Comparison of ENCODE assay signal across 8 cellular contexts in the genomic region with DNA sequence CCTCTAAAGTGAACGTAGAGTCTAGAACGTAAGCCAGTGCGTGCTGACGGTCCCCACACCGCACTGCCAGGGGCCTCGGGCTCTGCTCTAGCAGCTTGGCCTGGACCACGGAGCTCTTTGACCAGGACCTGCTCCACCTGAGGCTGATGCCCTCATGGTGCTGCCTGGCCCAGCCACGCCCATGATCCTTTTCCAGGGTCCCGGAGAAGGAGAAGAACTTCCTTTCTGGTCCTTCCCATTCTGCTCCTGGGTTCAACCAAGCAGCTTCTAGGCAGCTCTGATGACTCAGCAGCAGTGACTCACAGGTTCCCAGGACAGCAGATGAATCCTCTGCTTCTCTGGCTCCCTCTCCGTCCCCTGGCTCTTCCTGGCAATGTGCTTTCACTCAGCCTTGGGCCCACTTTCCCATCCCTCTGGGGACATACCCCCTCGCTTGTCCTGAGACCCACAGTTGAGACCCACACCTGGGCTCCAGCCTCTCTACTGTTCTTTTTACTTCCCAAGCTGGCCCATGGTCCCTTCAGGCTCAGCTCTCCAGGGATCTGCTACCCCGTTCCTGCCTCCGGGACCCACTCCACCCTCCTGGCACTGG.
DNase-seq lines count a peak whose midpoint lies in the region; ATAC-seq and TF ChIP-seq lines count a peak whose summit lies in the region.

No MANE protein-coding gene starts in this region.

- H3K9me3 ChIP-seq in mucosa of descending colon = no peaks in the 10 kb centered on the region

- no peak overlapping the region for H3K27ac Mint-ChIP-seq in progenitor cell of endocrine pancreas

- H3K4me3 Mint-ChIP-seq in progenitor cell of endocrine pancreas (ENCODE audit: low read depth) = no peak overlapping the region

- intact Hi-C loops in mucosa of descending colon (cut with DNase I, micrococcal nuclease) = no loop called here

- ATAC-seq in mucosa of descending colon = peak; percentile 76

- H3K9me3 Mint-ChIP-seq in progenitor cell of endocrine pancreas (ENCODE audit: low read depth) = no peaks in the 10 kb centered on the region

- peaks cover 7% of the 10 kb centered on the region for H3K27me3 Mint-ChIP-seq in progenitor cell of endocrine pancreas

- H3K4me1 ChIP-seq in mucosa of descending colon (ENCODE audit: low read depth) = no peaks in the 10 kb centered on the region

- TF ChIP-seq CTCF in mucosa of descending colon (IDR thresholded peaks at IDR 0.05) (no peak), progenitor cell of endocrine pancreas (IDR thresholded peaks at IDR 0.05; ENCODE audit: unreplicated experiment) (no peak)

- H3K36me3 Mint-ChIP-seq in progenitor cell of endocrine pancreas (ENCODE audit: insufficient read depth) = no peaks in the 10 kb centered on the region

- peaks cover 20% of the 10 kb centered on the region for H3K4me1 Mint-ChIP-seq in progenitor cell of endocrine pancreas (ENCODE audit: low read depth)

- H3K4me3 ChIP-seq in mucosa of descending colon = no peak overlapping the region

- no peaks in the 10 kb centered on the region for H3K36me3 ChIP-seq in mucosa of descending colon (ENCODE audit: low read depth)

- DNase-seq in AML-193 (lab: John Stamatoyannopoulos, UW) (peak; percentile 18 to 22), LoVo (ENCODE audit: low spot score) (peak; percentile 49), dedifferentiated amniotic fluid mesenchymal stem cell (ENCODE audit: extremely low spot score) (peak; percentile 61), mucosa of descending colon (peak in 1 of 3 donors; percentile 45), progenitor cell of endocrine pancreas (ENCODE audit: low spot score, unreplicated experiment) (no peak), HuH-7 (ENCODE audit: low spot score) (no peak), SHP77 treated with DMSO at 0.1 percent for 48 hours (lab: John Stamatoyannopoulos, UW) (no peak)
- DNase-seq in activated CD4-positive, CD25-positive, alpha-beta regulatory T cell treated with anti-CD3 and anti-CD28 coated beads, Interleukin-2, amount 50 U/mL, for 72 hours = no peak

Comparison
In these comparisons a context has a peak if more than half of its experiments do, and no peak if none do; other contexts are left out.
1. DNase-seq: peak in AML-193 (2 of 2), LoVo (single experiment) and dedifferentiated amniotic fluid mesenchymal stem cell (single experiment); none in progenitor cell of endocrine pancreas (single experiment), HuH-7 (single experiment), SHP77 treated with DMSO at 0.1 percent for 48 hours (single experiment) and activated CD4-positive, CD25-positive, alpha-beta regulatory T cell treated with anti-CD3 and anti-CD28 coated beads, Interleukin-2, amount 50 U/mL, for 72 hours (single experiment).